In the genomic region with DNA sequence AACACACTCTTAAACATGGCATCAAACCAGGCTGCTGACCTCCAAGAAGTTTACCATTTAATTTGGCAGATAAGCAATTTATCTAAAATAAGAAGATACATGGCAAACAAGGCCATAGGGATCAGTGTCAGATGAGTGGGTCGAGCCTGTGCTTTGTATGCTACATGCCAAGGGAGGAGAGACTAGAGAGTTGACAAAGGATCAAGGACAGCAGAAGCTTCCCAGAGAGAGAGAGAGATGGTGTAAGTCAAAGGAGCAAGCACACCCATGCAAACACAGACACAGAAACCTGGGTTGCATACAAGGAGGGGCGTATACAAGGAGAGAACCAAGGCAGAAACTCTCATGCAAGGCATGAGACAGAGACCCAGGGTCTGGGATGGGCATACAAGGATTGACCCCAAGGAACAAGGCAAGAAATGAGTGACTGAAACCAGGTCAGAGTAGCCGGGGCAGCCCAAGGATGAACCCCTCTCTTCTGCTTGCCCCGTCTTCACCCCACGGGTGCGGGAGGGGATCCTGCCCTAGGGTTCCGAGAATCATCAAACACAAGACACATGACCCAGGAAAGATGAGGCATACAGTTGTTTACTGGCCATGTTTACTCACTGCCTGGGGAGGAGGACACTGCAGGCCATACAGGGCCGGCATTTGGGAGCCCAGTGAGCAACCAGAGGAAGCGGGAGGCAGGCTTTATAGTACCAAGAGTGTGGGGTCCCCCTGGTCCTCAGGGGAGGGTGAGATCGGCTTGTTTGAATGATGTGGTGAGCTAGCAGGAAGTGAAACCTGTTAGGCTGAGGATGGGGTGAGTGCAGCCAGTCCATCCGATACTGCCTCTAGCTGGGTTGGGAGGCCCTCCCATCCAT, we compare ENCODE assay signal across 11 cellular contexts.
DNase-seq lines count a peak whose midpoint lies in the region; ATAC-seq, FAIRE-seq and TF ChIP-seq lines count a peak whose summit lies in the region.
"Had no signal": no experiment of that assay in that cellular context is flagged by ENCODE, and none has a peak within 500 bp of the region (broad histone marks: within the 10 kb centered on the region; RNA-seq: fewer than 3 reads in every experiment).

No MANE protein-coding gene starts in this region.

- H3K36me3 ChIP-seq in OCI-LY3 (replicated peaks; ENCODE audit: low read depth, low read length) (no peaks in the 10 kb centered on the region), esophagus squamous epithelium (no peaks in the 10 kb centered on the region), pancreas (no peaks in the 10 kb centered on the region)

- no peak for TF ChIP-seq POLR2A in esophagus squamous epithelium (IDR thresholded peaks at IDR 0.05)

- no peaks in the 10 kb centered on the region for H3K79me2 ChIP-seq in OCI-LY3 (ENCODE audit: low read length)

- no peaks in the 10 kb centered on the region for H4K20me1 ChIP-seq in OCI-LY3 (ENCODE audit: insufficient read depth, low read length)

- no peak for TF ChIP-seq CTCF in GM10248 (IDR thresholded peaks at IDR 0.05; ENCODE audit: control extremely low read depth, extremely low read depth, low read depth, missing control alignments)
- TF ChIP-seq CTCF in OCI-LY3 (IDR thresholded peaks at IDR 0.05; ENCODE audit: low read depth, low read length) = no peak
- no peak for TF ChIP-seq CTCF in esophagus squamous epithelium (IDR thresholded peaks at IDR 0.05)
- no peak for TF ChIP-seq CTCF in pancreas (IDR thresholded peaks at IDR 0.05)

- H3K4me1 ChIP-seq in OCI-LY3 (ENCODE audit: low read length) = peaks cover 31% of the 10 kb centered on the region
- no peaks in the 10 kb centered on the region for H3K4me1 ChIP-seq in esophagus squamous epithelium
- H3K4me1 ChIP-seq in pancreas = no peaks in the 10 kb centered on the region

- H2AFZ ChIP-seq in OCI-LY3 (ENCODE audit: low read depth, low read length) = peak overlapping the region; percentile 83

- peak overlapping the region; percentile 46 for H3K9ac ChIP-seq in OCI-LY3 (ENCODE audit: low read length)

- H3K4me2 ChIP-seq in OCI-LY3 (ENCODE audit: low read length) = peak overlapping the region; percentile 88

- CTCF ChIA-PET in GM10248 (lab: Yijun Ruan, JAX) = interaction anchor here (0.8 kb wide), 1 partner anchor 19 kb away, joined by 3 read pairs; no protein-coding TSS in a partner anchor

- DNase-seq in GM10248 (ENCODE audit: extremely low spot score) (peak; percentile 80), NCI-H82 treated with DMSO at 0.1 percent for 48 hours (lab: John Stamatoyannopoulos, UW; ENCODE audit: unreplicated experiment) (no peak), esophagus squamous epithelium (lab: John Stamatoyannopoulos, UW) (no peak), pancreas (no peak), pons (ENCODE audit: low spot score) (no peak)
- DNase-seq: activated T-cell treated with anti-CD3 and anti-CD28 coated beads, Interleukin-2, amount 50 U/mL, for 4 hours had no signal

- WGBS in esophagus squamous epithelium, 2 donors = 73 to 83% methylated on average over 9 to 10 of the region's 11 CpGs
- 86 to 88% methylated on average over 11 of the region's 11 CpGs for WGBS in pancreas, 2 donors

- FAIRE-seq in pancreas (lab: Jason Lieb, UNC) = no peak

- intact Hi-C loops in esophagus squamous epithelium (cut with DNase I) = no loop called here
- intact Hi-C loops in pancreas (cut with DNase I) = no loop called here

- H3K27me3 ChIP-seq in OCI-LY3 (ENCODE audit: low read depth, low read length) (0 out of 2 replicates have a peak, but pooled peaks cover 3% of the 10 kb centered on the region), esophagus squamous epithelium (peaks cover 0 to 3% (median 0%) of the 10 kb centered on the region in 4 donors), pancreas (no peaks in the 10 kb centered on the region)

- H3K27ac ChIP-seq in OCI-LY3 (ENCODE audit: low read length) (no peak overlapping the region), esophagus squamous epithelium (no peak overlapping the region), pancreas (no peak overlapping the region)
- H3K27ac ChIP-seq: RWPE1 had no signal

- H3K4me3 ChIP-seq in OCI-LY3 (ENCODE audit: low read length) (peak overlapping the region; percentile 63), esophagus squamous epithelium (no peak overlapping the region), pancreas (no peak overlapping the region)
- H3K4me3 ChIP-seq: lung had no signal

- POLR2A ChIA-PET in GM10248 (lab: Yijun Ruan, JAX) = no interaction called here

- ATAC-seq in GM19395 (IDR thresholded peaks at IDR 0.05; ENCODE audit: unreplicated experiment) (peak; percentile 100), HG03039 (IDR thresholded peaks at IDR 0.05; ENCODE audit: unreplicated experiment) (peak; percentile 96), pancreas (no peak)
- ATAC-seq: activated T-cell treated with anti-CD3 and anti-CD28 coated beads, Interleukin-2, amount 50 U/mL, for 4 hours had no signal

- H3K9me3 ChIP-seq in OCI-LY3 (ENCODE audit: insufficient read depth, low read length) = no peaks in the 10 kb centered on the region
- H3K9me3 ChIP-seq in esophagus squamous epithelium = no peaks in the 10 kb centered on the region
- H3K9me3 ChIP-seq in pancreas = no peaks in the 10 kb centered on the region

Comparison
In these comparisons a context has a peak if more than half of its experiments do, and no peak if none do; other contexts are left out.
1. ATAC-seq: peak in GM19395 (single experiment) and HG03039 (single experiment); none in pancreas (0 of 4).